Comparison of ENCODE assay signal across 20 cellular contexts in the genomic region with DNA sequence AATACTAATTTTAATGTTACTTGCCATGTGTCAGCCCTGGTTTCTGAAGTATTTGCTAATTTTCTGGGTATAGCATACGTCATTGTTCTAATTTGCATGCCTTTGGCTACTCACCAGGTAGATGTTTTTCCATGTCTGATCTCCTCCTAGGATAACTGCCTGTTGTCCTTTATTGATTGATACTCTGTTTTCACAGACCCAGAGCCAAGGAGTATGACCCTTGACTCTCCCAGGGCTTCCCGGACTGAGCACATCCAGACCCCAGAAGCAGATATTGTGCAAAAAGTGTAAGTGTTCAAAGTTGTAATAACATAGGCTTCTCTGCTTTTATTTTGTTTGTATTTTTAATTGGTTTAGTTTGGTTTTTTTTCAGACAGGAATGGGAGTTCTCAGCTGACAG.
"Had no signal": no experiment of that assay in that cellular context is flagged by ENCODE, and none has a peak within 500 bp of the region (broad histone marks: within the 10 kb centered on the region; RNA-seq: fewer than 3 reads in every experiment).

No MANE protein-coding gene starts in this region.

- H3K27me3 ChIP-seq: SJSA1 had no signal

- DNase-seq: Kasumi-1, MM.1S, NCI-H1092 treated with DMSO at 0.1 percent for 48 hours, NCI-H1436, NCI-H187, NCI-H2029, NCI-H2081 treated with DMSO at 0.1 percent for 48 hours, NCI-H2227 treated with DMSO at 0.1 percent for 48 hours, NCI-H446, NCI-H510A, NCI-H774, PC-9, Right ventricle myocardium superior, RPMI8226, SIG-M5 had no signal

- H3K4me3 ChIP-seq: K562, PC-9, SJSA1, SK-N-MC had no signal

- H3K4me3 Mint-ChIP-seq: IgD-negative memory B cell had no signal

- H3K36me3 Mint-ChIP-seq: IgD-negative memory B cell had no signal

- H3K27ac Mint-ChIP-seq: IgD-negative memory B cell had no signal

- H3K4me1 Mint-ChIP-seq: IgD-negative memory B cell had no signal

- H3K9me3 Mint-ChIP-seq: IgD-negative memory B cell had no signal

- H3K9me3 ChIP-seq: SJSA1 had no signal

- H3K9ac ChIP-seq: KMS-11 had no signal

- H3K36me3 ChIP-seq: SJSA1 had no signal

- H3K27ac ChIP-seq: KMS-11, PC-9, SJSA1, SK-N-MC had no signal
